12 cellular contexts compared by ENCODE assay signal in the genomic region with DNA sequence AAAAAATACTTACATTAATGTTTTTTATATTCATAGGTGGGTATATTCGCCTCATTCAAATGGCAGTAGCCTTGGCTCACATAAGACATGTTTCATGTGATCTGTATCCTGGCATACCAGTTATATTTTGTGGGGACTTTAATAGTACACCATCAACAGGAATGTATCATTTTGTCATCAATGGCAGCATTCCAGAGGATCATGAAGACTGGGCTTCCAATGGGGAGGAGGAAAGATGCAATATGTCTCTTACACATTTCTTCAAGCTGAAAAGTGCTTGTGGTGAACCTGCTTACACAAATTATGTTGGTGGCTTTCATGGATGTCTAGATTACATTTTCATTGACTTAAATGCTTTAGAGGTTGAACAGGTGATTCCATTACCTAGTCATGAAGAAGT. TPM values are rescaled to one million over a fixed set of nuclear protein-coding genes. Genes with fewer than 3 reads are reported as not detected.
DNase-seq lines count a peak whose midpoint lies in the region; ATAC-seq, FAIRE-seq and TF ChIP-seq lines count a peak whose summit lies in the region.
"Had no signal": no experiment of that assay in that cellular context is flagged by ENCODE, and none has a peak within 500 bp of the region (broad histone marks: within the 10 kb centered on the region; RNA-seq: fewer than 3 reads in every experiment).

No MANE protein-coding gene starts in this region.

- TF ChIP-seq EP300 in A549 (IDR thresholded peaks at IDR 0.05) = no peak

- TF ChIP-seq CTCF in A549 (IDR thresholded peaks at IDR 0.05) = no peak
- no peak for TF ChIP-seq CTCF in Caco-2 (IDR thresholded peaks at IDR 0.05; ENCODE audit: insufficient read depth in 1 of 2, low read depth in 1 of 2, low read length in 1 of 2, severe bottlenecking in 1 of 2, unreplicated experiment in 1 of 2)

- no peaks in the 10 kb centered on the region for H3K27me3 ChIP-seq in Caco-2 (replicated peaks; ENCODE audit: control insufficient read depth, insufficient read depth, low read length)
- H3K27me3 ChIP-seq: neutrophil had no signal

- H3K4me3 ChIP-seq in A549 (no peak overlapping the region), Caco-2 (ENCODE audit: low read depth, low read length) (no peak overlapping the region)

- H3K27ac ChIP-seq in A549 = no peak overlapping the region
- H3K27ac ChIP-seq: neutrophil had no signal

- TF ChIP-seq RAD21 in A549 (conservative IDR thresholded peaks at IDR 0.05 in 1 of 2, IDR thresholded peaks at IDR 0.05 in 1 of 2) = no peak

- H3K4me3 Mint-ChIP-seq in Caco-2 (ENCODE audit: unreplicated experiment) = no peak overlapping the region
- H3K4me3 Mint-ChIP-seq in activated CD4-positive, alpha-beta memory T cell treated with anti-CD3 and anti-CD28 coated beads for 36 hours = peak overlapping the region; percentile 35

- FAIRE-seq in A549 (lab: Jason Lieb, UNC) = no peak
- FAIRE-seq: islet of Langerhans had no signal

- H3K27me3 Mint-ChIP-seq in Caco-2 (ENCODE audit: insufficient read depth, unreplicated experiment) = no peaks in the 10 kb centered on the region
- H3K27me3 Mint-ChIP-seq in activated CD4-positive, alpha-beta memory T cell treated with anti-CD3 and anti-CD28 coated beads for 36 hours = no peaks in the 10 kb centered on the region

- DNase-seq in A549 (ENCODE audit: low read depth in 1 of 2, low spot score in 1 of 2) (no peak), Caco-2 (no peak), fibroblast of peridontal ligament (ENCODE audit: extremely low read depth) (peak; percentile 61), GM19240 (ENCODE audit: insufficient read length, low spot score) (no peak), mucosa of gallbladder (ENCODE audit: low spot score) (no peak), head of caudate nucleus (no peak)
- DNase-seq in activated CD4-positive, alpha-beta memory T cell treated with anti-CD3 and anti-CD28 coated beads for 36 hours = no peak
- DNase-seq: NCI-H1694; stimulated activated naive CD4-positive, alpha-beta T cell treated with Interleukin-2 at 50 U/mL for 16 hours had no signal

- 97% methylated on average over 1 of the region's 1 CpG for WGBS in A549 (ENCODE audit: missing lambda C conversion rate)

- intact Hi-C loops in Caco-2 (cut with micrococcal nuclease; ENCODE audit: unreplicated experiment) (loop anchor here (5.0 kb wide), 1 partner anchor 107 kb away; no protein-coding TSS in a partner anchor), head of caudate nucleus (cut with DNase I) (loop anchor here (5.0 kb wide), 1 partner anchor 198 kb away; a partner anchor contains a TSS)
- intact Hi-C loops in activated CD4-positive, alpha-beta memory T cell treated with anti-CD3 and anti-CD28 coated beads for 36 hours (cut with micrococcal nuclease) = loop anchor here (5.0 kb wide), 1 partner anchor 392 kb away; a partner anchor contains a TSS

- H3K4me1 ChIP-seq in A549 (peaks cover 13% of the 10 kb centered on the region; the same call in 2 of the 3 replicates), Caco-2 (peaks cover 4% of the 10 kb centered on the region; the same call in 1 of the 2 replicates)

- no peak overlapping the region for H3K27ac Mint-ChIP-seq in Caco-2 (ENCODE audit: unreplicated experiment)
- H3K27ac Mint-ChIP-seq in activated CD4-positive, alpha-beta memory T cell treated with anti-CD3 and anti-CD28 coated beads for 36 hours = peak overlapping the region; percentile 38

- ATAC-seq in A549 (no peak), GM21423 (IDR thresholded peaks at IDR 0.05; ENCODE audit: unreplicated experiment) (no peak)

- 0 out of 3 replicates have a peak overlapping the region, but pooled peaks have one; percentile 14 for H3K4me2 ChIP-seq in A549

- H3K9me3 ChIP-seq in A549 (no peaks in the 10 kb centered on the region), Caco-2 (no peaks in the 10 kb centered on the region)
- H3K9me3 ChIP-seq: neutrophil had no signal

- H3K36me3 ChIP-seq in Caco-2 (ENCODE audit: control insufficient read depth, insufficient read depth, low read length) = no peaks in the 10 kb centered on the region

- TSS peak; percentile 6 for BruUV-seq in Caco-2 (replicated peaks; lab: Mats Ljungman, UMichigan)

- no peaks in the 10 kb centered on the region for H3K9me3 Mint-ChIP-seq in Caco-2 (ENCODE audit: unreplicated experiment)
- H3K9me3 Mint-ChIP-seq in activated CD4-positive, alpha-beta memory T cell treated with anti-CD3 and anti-CD28 coated beads for 36 hours = no peaks in the 10 kb centered on the region

- peaks cover 43% of the 10 kb centered on the region for H3K36me3 Mint-ChIP-seq in Caco-2 (ENCODE audit: insufficient read depth, unreplicated experiment)
- H3K36me3 Mint-ChIP-seq in activated CD4-positive, alpha-beta memory T cell treated with anti-CD3 and anti-CD28 coated beads for 36 hours = peaks cover 40% of the 10 kb centered on the region

- POLR2A ChIA-PET in A549 (lab: Yijun Ruan, JAX) (no interaction called here), Caco-2 (lab: Charles Lee) (no interaction called here)
- POLR2A ChIA-PET in activated CD4-positive, alpha-beta memory T cell treated with anti-CD3 and anti-CD28 coated beads for 36 hours (lab: Charles Lee) = interaction anchor here (0.9 kb wide), 1 partner anchor 38 kb away, joined by 3 read pairs; a partner anchor contains a TSS

- CTCF ChIA-PET in A549 (lab: Yijun Ruan, JAX) (interaction anchor here (1.9 kb wide), 1 partner anchor 162 kb away, joined by 5 read pairs; no protein-coding TSS in a partner anchor), Caco-2 (lab: Charles Lee) (no interaction called here)
- CTCF ChIA-PET in activated CD4-positive, alpha-beta memory T cell treated with anti-CD3 and anti-CD28 coated beads for 36 hours (lab: Charles Lee) = interaction anchor here (0.8 kb wide), 1 partner anchor 37 kb away, joined by 3 read pairs; no protein-coding TSS in a partner anchor

- TF ChIP-seq POLR2A in A549 (IDR thresholded peaks at IDR 0.05; ENCODE audit: low read length) = no peak

- H3K4me1 Mint-ChIP-seq in Caco-2 (ENCODE audit: low read depth, unreplicated experiment) = no peaks in the 10 kb centered on the region
- peaks cover 49% of the 10 kb centered on the region for H3K4me1 Mint-ChIP-seq in activated CD4-positive, alpha-beta memory T cell treated with anti-CD3 and anti-CD28 coated beads for 36 hours (ENCODE audit: low read depth)

TF ChIP-seq in A549, 52 proteins besides CTCF, POLR2A, EP300 and RAD21:
- TF ChIP-seq TFCP2L1 (CRISPR knock-in tag; IDR thresholded peaks at IDR 0.05) (no peak), KDM1A (IDR thresholded peaks at IDR 0.05; ENCODE audit: low read depth) (no peak)
- TF ChIP-seq, protein P1, sequence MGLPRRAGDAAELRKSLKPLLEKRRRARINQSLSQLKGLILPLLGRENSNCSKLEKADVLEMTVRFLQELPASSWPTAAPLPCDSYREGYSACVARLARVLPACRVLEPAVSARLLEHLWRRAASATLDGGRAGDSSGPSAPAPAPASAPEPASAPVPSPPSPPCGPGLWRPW (IDR thresholded peaks at IDR 0.05) = no peak

RNA-seq across cellular contexts. Expression of a gene that starts 3.5 kb away (rescaled TPM):
- 12.9 and 14.4 TPM in 2 replicates for polyA plus RNA-seq in A549 (2011; rRNA removed)
- 10.2 and 13.0 TPM in 2 replicates for polyA plus RNA-seq in A549 (2012; cell fraction: cytosol; rRNA removed)
- polyA plus RNA-seq in A549 (2012; cell fraction: nucleus; rRNA removed) = 10.0 and 14.0 TPM in 2 replicates
- 12.6 to 12.9 TPM (median 12.7 TPM) in 3 replicates for polyA plus RNA-seq in A549 (2017; fragmentation: RNase III; extraction: RNeasy Plus Mini Kit Qiagen cat#74134 plus additional on column Dnase treatment)
- polyA minus RNA-seq in A549 (2011; rRNA and poly(A)+ RNA removed) = 34.2 and 35.3 TPM in 2 replicates
- 22.1 and 23.2 TPM in 2 replicates for total RNA-seq in Caco-2 (2022)
- total RNA-seq in activated CD4-positive, alpha-beta memory T cell treated with anti-CD3 and anti-CD28 coated beads for 36 hours = 10 to 100 TPM; 20.7 to 21.9 TPM
- 24.3 TPM for total RNA-seq in mucosa of gallbladder

RNA-seq across cellular contexts. Expression of a gene that starts 15.4 kb away (rescaled TPM):
- polyA plus RNA-seq in A549 (2011; rRNA removed) (0.09 and 0.20 TPM in 2 replicates), A549 (2017; fragmentation: RNase III; extraction: RNeasy Plus Mini Kit Qiagen cat#74134 plus additional on column Dnase treatment) (0.05 to 0.13 TPM (median 0.05 TPM) in 3 replicates)
- polyA plus RNA-seq in A549 (2012; cell fraction: cytosol; rRNA removed) = not detected in 2 replicates
- polyA plus RNA-seq in A549 (2012; cell fraction: nucleus; rRNA removed) = 0.02 and 0.07 TPM in 2 replicates
- 0.04 TPM in 1 of 2 replicates, not detected in the other for polyA minus RNA-seq in A549 (2011; rRNA and poly(A)+ RNA removed)
- total RNA-seq in Caco-2 (2022) (0.45 and 1.5 TPM in 2 replicates), mucosa of gallbladder (0.52 TPM)
- total RNA-seq in activated CD4-positive, alpha-beta memory T cell treated with anti-CD3 and anti-CD28 coated beads for 36 hours = under 1 TPM in 1 of 2 experiments, not detected in 1; 0.14 TPM

RNA-seq across cellular contexts. Expression of a gene that starts 37.6 kb away (rescaled TPM):
- polyA plus RNA-seq in A549 (2011; rRNA removed) (222 and 262 TPM in 2 replicates), A549 (2017; fragmentation: RNase III; extraction: RNeasy Plus Mini Kit Qiagen cat#74134 plus additional on column Dnase treatment) (129 to 136 TPM (median 133 TPM) in 3 replicates)
- polyA plus RNA-seq in A549 (2012; cell fraction: cytosol; rRNA removed) = 60.4 and 75.3 TPM in 2 replicates
- polyA plus RNA-seq in A549 (2012; cell fraction: nucleus; rRNA removed) = 63.8 and 68.3 TPM in 2 replicates
- 209 and 300 TPM in 2 replicates for polyA minus RNA-seq in A549 (2011; rRNA and poly(A)+ RNA removed)
- total RNA-seq in Caco-2 (2022) (194 and 204 TPM in 2 replicates), mucosa of gallbladder (149 TPM)
- 10 to 100 TPM; 66.6 to 68.8 TPM for total RNA-seq in activated CD4-positive, alpha-beta memory T cell treated with anti-CD3 and anti-CD28 coated beads for 36 hours
